2 cellular contexts compared by ENCODE assay signal in genomic region chr14:43127874-43128273, GRCh38.
DNase-seq lines count a peak whose midpoint lies in the region; ATAC-seq, FAIRE-seq and TF ChIP-seq lines count a peak whose summit lies in the region.
"Not testable (repeated sequence)": the region's sequence is repeated elsewhere in the genome, so short reads cannot be mapped to it uniquely, and the experiment has no call there.

No MANE protein-coding gene starts in this region.

- not testable (repeated sequence) for H3K4me2 ChIP-seq in HepG2 (ENCODE audit: low read depth, low read length)

- TF ChIP-seq CTCF in HEK293 (tag by site-specific recombination; IDR thresholded peaks at IDR 0.05); HepG2 (CRISPR knock-in tag; IDR thresholded peaks at IDR 0.05): not testable (repeated sequence)

- not testable (repeated sequence) for H3K9ac ChIP-seq in HepG2 (ENCODE audit: insufficient read depth, low read depth, low read length)

- WGBS in HepG2 (ENCODE audit: low lambda C conversion rate) = 56% methylated on average over 3 of the region's 3 CpGs

- not testable (repeated sequence) for TF ChIP-seq EP300 in HepG2 (IDR thresholded peaks at IDR 0.05; ENCODE audit: low read depth in 2 of 2, low read length in 2 of 2); HepG2 (CRISPR knock-in tag; IDR thresholded peaks at IDR 0.05; ENCODE audit: borderline replicate concordance)

- not testable (repeated sequence) for DNase-seq in HepG2 (ENCODE audit: low spot score)

- H3K4me1 ChIP-seq in HEK293 (ENCODE audit: control insufficient read depth, insufficient read depth, low read length); HepG2 (ENCODE audit: insufficient read depth, low read length): not testable (repeated sequence)

- H3K79me2 ChIP-seq in HepG2 (ENCODE audit: insufficient read depth, low read length) = not testable (repeated sequence)

- TF ChIP-seq POLR2A in HepG2 (IDR thresholded peaks at IDR 0.05; ENCODE audit: insufficient read depth in 1 of 2, low read depth in 2 of 2, low read length in 2 of 2) = not testable (repeated sequence)

- H3K27ac ChIP-seq in HEK293 (ENCODE audit: extremely low read depth, low read depth, low read length); HepG2 (ENCODE audit: extremely low read length, insufficient read depth, low read length): not testable (repeated sequence)

- not testable (repeated sequence) for H4K20me1 ChIP-seq in HepG2 (ENCODE audit: insufficient read depth, low read length)

- not testable (repeated sequence) for TF ChIP-seq RAD21 in HepG2 (CRISPR knock-in tag; IDR thresholded peaks at IDR 0.05)

- in situ Hi-C loops in HepG2 (cut with HindIII; ENCODE audit: extremely low pct_ligation_motif_present, low pct_unique_long_range_greater_than_20kb) = not testable (repeated sequence)

- not testable (repeated sequence) for ATAC-seq in HepG2

- not testable (repeated sequence) for H3K27me3 ChIP-seq in HepG2 (ENCODE audit: control insufficient read depth in 1 of 2, insufficient read depth in 2 of 2, low read length in 2 of 2)

- FAIRE-seq in HepG2 (lab: Jason Lieb, UNC) = not testable (repeated sequence)

- CTCF ChIA-PET in HEK293 (lab: Yijun Ruan, JAX); HepG2 (lab: Yijun Ruan, JAX; ENCODE audit: low intra/inter-chr PET ratio, low total read pairs): not testable (repeated sequence)

- not testable (repeated sequence) for H3K9me3 ChIP-seq in HEK293 (ENCODE audit: control insufficient read depth, insufficient read depth, low read depth, low read length)
- H3K9me3 ChIP-seq in HepG2 (ENCODE audit: low read length) = peaks cover 91% of the 10 kb centered on the region

- not testable (repeated sequence) for BruUV-seq in HepG2 (replicated peaks; lab: Mats Ljungman, UMichigan)

- not testable (repeated sequence) for H3K36me3 ChIP-seq in HEK293 (ENCODE audit: control insufficient read depth in 2 of 2, insufficient read depth in 1 of 2, low read length in 2 of 2); HepG2 (replicated peaks in 1 of 2; ENCODE audit: control insufficient read depth in 1 of 2, insufficient read depth in 2 of 2, low read length in 2 of 2)

- not testable (repeated sequence) for H3K4me3 ChIP-seq in HEK293 (ENCODE audit: low read depth, low read length); HepG2 (replicated peaks in 1 of 3; ENCODE audit: insufficient read depth in 1 of 3, low read depth in 2 of 3, low read length in 3 of 3)

- intact Hi-C loops in HepG2 (cut with micrococcal nuclease; ENCODE audit: unreplicated experiment) = not testable (repeated sequence)

- POLR2A ChIA-PET in HEK293 (lab: Yijun Ruan, JAX); HepG2 (lab: Yijun Ruan, JAX): not testable (repeated sequence)

- not testable (repeated sequence) for H2AFZ ChIP-seq in HepG2 (ENCODE audit: low read length)

TF ChIP-seq in HEK293, 187 proteins besides CTCF, POLR2A, EP300 and RAD21:
- TF ChIP-seq ZNF146 (tag by site-specific recombination; IDR thresholded peaks at IDR 0.05) = peak; percentile 19; the same call in 1 of the 2 replicates

TF ChIP-seq in HepG2, 621 proteins besides CTCF, POLR2A, EP300 and RAD21:
- peak; percentile 32 for TF ChIP-seq ZNF282 (IDR thresholded peaks at IDR 0.05; ENCODE audit: partially characterized antibody)
- peak; percentile 71; the same call in 1 of the 2 replicates for TF ChIP-seq TRIM22 (IDR thresholded peaks at IDR 0.05)
- 0 out of 2 replicates have a peak, but pooled peaks have one; percentile 65 for TF ChIP-seq PLRG1 (conservative IDR thresholded peaks at IDR 0.05)
